1 cellular context compared by ENCODE assay signal in genomic region chr3:158249183-158249582, GRCh38.
TF ChIP-seq lines count a peak whose summit lies in the region.

No MANE protein-coding gene starts in this region.

TF ChIP-seq in GM12878, 131 proteins besides CTCF, POLR2A, EP300 and RAD21 (continued from another document):
- TF ChIP-seq ELK1 (IDR thresholded peaks at IDR 0.05; ENCODE audit: low read depth, low read length) = no peak
- TF ChIP-seq POU2F2 (IDR thresholded peaks at IDR 0.05; ENCODE audit: borderline replicate concordance, low read depth, low read length) = no peak
- no peak for TF ChIP-seq ZNF24 (IDR thresholded peaks at IDR 0.05)
